Comparison of ENCODE assay signal across 12 cellular contexts in genomic region chr10:80133221-80133620, GRCh38. TPM values are rescaled to one million over a fixed set of nuclear protein-coding genes. Genes with fewer than 3 reads are reported as not detected.
DNase-seq lines count a peak whose midpoint lies in the region; ATAC-seq and TF ChIP-seq lines count a peak whose summit lies in the region.
"Had no signal": no experiment of that assay in that cellular context is flagged by ENCODE, and none has a peak within 500 bp of the region (broad histone marks: within the 10 kb centered on the region; RNA-seq: fewer than 3 reads in every experiment).

No MANE protein-coding gene starts in this region.

- no peaks in the 10 kb centered on the region for H3K9me3 ChIP-seq in uterus
- H3K9me3 ChIP-seq: body of pancreas had no signal

- peak overlapping the region; percentile 68 to 79 for H3K27ac ChIP-seq in uterus

- H3K4me3 ChIP-seq in fibroblast of the aortic adventitia (ENCODE audit: low read depth, low read length) (peak overlapping the region; percentile 78), uterus (peak overlapping the region; percentile 21 to 41)
- H3K4me3 ChIP-seq: body of pancreas had no signal

- no peak for ATAC-seq in activated naive CD8-positive, alpha-beta T cell treated with anti-CD3 and anti-CD28 coated beads, Interleukin-2, amount 50 U/mL, for 24 hours
- ATAC-seq: activated CD4-positive, alpha-beta T cell treated with anti-CD3 and anti-CD28 coated beads for 36 hours had no signal

- no peaks in the 10 kb centered on the region for H3K36me3 Mint-ChIP-seq in activated naive CD8-positive, alpha-beta T cell treated with anti-CD3 and anti-CD28 coated beads for 36 hours
- no peaks in the 10 kb centered on the region for H3K36me3 Mint-ChIP-seq in activated naive CD8-positive, alpha-beta T cell treated with anti-CD3 and anti-CD28 coated beads, Interleukin-2, amount 50 U/mL, for 24 hours (ENCODE audit: low read depth)
- H3K36me3 Mint-ChIP-seq in nephron progenitor cell (ENCODE audit: low read depth), result no peaks in the 10 kb centered on the region

- H3K27me3 Mint-ChIP-seq in activated naive CD8-positive, alpha-beta T cell treated with anti-CD3 and anti-CD28 coated beads for 36 hours, result peaks cover 40% of the 10 kb centered on the region
- H3K27me3 Mint-ChIP-seq in activated naive CD8-positive, alpha-beta T cell treated with anti-CD3 and anti-CD28 coated beads, Interleukin-2, amount 50 U/mL, for 24 hours, result peaks cover 31% of the 10 kb centered on the region
- H3K27me3 Mint-ChIP-seq in nephron progenitor cell (ENCODE audit: low read depth, poor library complexity), result peaks cover 61% of the 10 kb centered on the region

- peak overlapping the region; percentile 26 for H3K4me3 Mint-ChIP-seq in activated naive CD8-positive, alpha-beta T cell treated with anti-CD3 and anti-CD28 coated beads for 36 hours
- no peak overlapping the region for H3K4me3 Mint-ChIP-seq in activated naive CD8-positive, alpha-beta T cell treated with anti-CD3 and anti-CD28 coated beads, Interleukin-2, amount 50 U/mL, for 24 hours
- peak overlapping the region; percentile 73 for H3K4me3 Mint-ChIP-seq in nephron progenitor cell
- H3K4me3 Mint-ChIP-seq: activated CD4-positive, alpha-beta T cell treated with anti-CD3 and anti-CD28 coated beads for 36 hours; B cell had no signal

- no peaks in the 10 kb centered on the region for H3K36me3 ChIP-seq in uterus

- no peaks in the 10 kb centered on the region for H3K9me3 Mint-ChIP-seq in activated naive CD8-positive, alpha-beta T cell treated with anti-CD3 and anti-CD28 coated beads for 36 hours
- no peaks in the 10 kb centered on the region for H3K9me3 Mint-ChIP-seq in activated naive CD8-positive, alpha-beta T cell treated with anti-CD3 and anti-CD28 coated beads, Interleukin-2, amount 50 U/mL, for 24 hours
- no peaks in the 10 kb centered on the region for H3K9me3 Mint-ChIP-seq in nephron progenitor cell

- no peak overlapping the region for H3K27ac Mint-ChIP-seq in activated naive CD8-positive, alpha-beta T cell treated with anti-CD3 and anti-CD28 coated beads for 36 hours
- H3K27ac Mint-ChIP-seq in activated naive CD8-positive, alpha-beta T cell treated with anti-CD3 and anti-CD28 coated beads, Interleukin-2, amount 50 U/mL, for 24 hours, result no peak overlapping the region
- no peak overlapping the region for H3K27ac Mint-ChIP-seq in nephron progenitor cell
- H3K27ac Mint-ChIP-seq: activated CD4-positive, alpha-beta T cell treated with anti-CD3 and anti-CD28 coated beads for 36 hours; B cell had no signal

- TF ChIP-seq POLR2A in uterus (IDR thresholded peaks at IDR 0.05), result no peak

- TF ChIP-seq CTCF in fibroblast of the aortic adventitia (IDR thresholded peaks at IDR 0.05; ENCODE audit: insufficient read depth, low read length) (no peak), nephron progenitor cell (IDR thresholded peaks at IDR 0.05) (no peak), uterus (IDR thresholded peaks at IDR 0.05) (no peak)

- no peak for DNase-seq in activated naive CD8-positive, alpha-beta T cell treated with anti-CD3 and anti-CD28 coated beads for 36 hours
- DNase-seq in activated naive CD8-positive, alpha-beta T cell treated with anti-CD3 and anti-CD28 coated beads, Interleukin-2, amount 50 U/mL, for 24 hours, result no peak
- DNase-seq in fibroblast of the aortic adventitia (ENCODE audit: low read depth), result peak; percentile 60
- DNase-seq in nephron progenitor cell, result no peak
- DNase-seq in uterus, result peak; percentile 42 to 57
- no peak for DNase-seq in NCI-H2107 (lab: John Stamatoyannopoulos, UW)
- DNase-seq in NCI-H128 (lab: John Stamatoyannopoulos, UW; ENCODE audit: unreplicated experiment), result no peak
- DNase-seq in DMS114 treated with DMSO at 0.1 percent for 48 hours (lab: John Stamatoyannopoulos, UW; ENCODE audit: unreplicated experiment), result no peak
- DNase-seq: activated CD4-positive, alpha-beta T cell treated with anti-CD3 and anti-CD28 coated beads for 36 hours; NCI-H1048 had no signal

- intact Hi-C loops in uterus (cut with DNase I; ENCODE audit: low total_unique reads), result no loop called here

- no peaks in the 10 kb centered on the region for H3K27me3 ChIP-seq in uterus

- H3K4me1 ChIP-seq in uterus, result peaks cover 0 to 6% of the 10 kb centered on the region in 2 donors

- H3K4me1 Mint-ChIP-seq in activated naive CD8-positive, alpha-beta T cell treated with anti-CD3 and anti-CD28 coated beads for 36 hours, result peaks cover 3% of the 10 kb centered on the region
- no peaks in the 10 kb centered on the region for H3K4me1 Mint-ChIP-seq in activated naive CD8-positive, alpha-beta T cell treated with anti-CD3 and anti-CD28 coated beads, Interleukin-2, amount 50 U/mL, for 24 hours
- peaks cover 6% of the 10 kb centered on the region for H3K4me1 Mint-ChIP-seq in nephron progenitor cell

RNA-seq across cellular contexts. Expression of gene PLAC9, which starts 0.7 kb away (rescaled TPM):
- total RNA-seq in activated naive CD8-positive, alpha-beta T cell treated with anti-CD3 and anti-CD28 coated beads for 36 hours, result not detected
- total RNA-seq in fibroblast of the aortic adventitia (ENCODE audit: low replicate concordance), result 32.1 and 78.7 TPM in 2 replicates
- total RNA-seq in uterus, result 10 to 100 TPM; 24.5 to 91.7 (median 30.2) TPM
- total RNA-seq: activated CD4-positive, alpha-beta T cell treated with anti-CD3 and anti-CD28 coated beads for 36 hours; B cell had no signal

RNA-seq across cellular contexts. Expression of gene TMEM254, which starts 54.8 kb away (rescaled TPM):
- total RNA-seq in activated naive CD8-positive, alpha-beta T cell treated with anti-CD3 and anti-CD28 coated beads for 36 hours, result 10 to 100 TPM; 11.1 to 14.7 TPM
- total RNA-seq in fibroblast of the aortic adventitia (ENCODE audit: low replicate concordance) (2.9 and 11.2 TPM in 2 replicates), uterus (10 to 100 TPM in 1 of 4 donors, 1 to 10 TPM in 3; 1.5 to 14.0 (median 6.1) TPM)

Comparison
In these comparisons a context has a peak if more than half of its experiments do, and no peak if none do; other contexts are left out.
1. DNase-seq: peak in fibroblast of the aortic adventitia (single experiment) and uterus (2 of 2); none in activated naive CD8-positive, alpha-beta T cell treated with anti-CD3 and anti-CD28 coated beads for 36 hours (single experiment), activated naive CD8-positive, alpha-beta T cell treated with anti-CD3 and anti-CD28 coated beads, Interleukin-2, amount 50 U/mL, for 24 hours (single experiment), nephron progenitor cell (single experiment), NCI-H2107 (single experiment), NCI-H128 (single experiment) and DMS114 treated with DMSO at 0.1 percent for 48 hours (single experiment).
2. RNA of gene PLAC9, which starts 0.7 kb away (total RNA-seq): 24.5 to 91.7 TPM in uterus and 32.1 to 78.7 TPM in fibroblast of the aortic adventitia; not detected in activated naive CD8-positive, alpha-beta T cell treated with anti-CD3 and anti-CD28 coated beads for 36 hours; every median in the first group is over 10 times any median in the second.